In genomic region chr5:170195876-170196275, GRCh38 we compare ENCODE assay signal across 24 cellular contexts. TPM values are rescaled to one million over a fixed set of nuclear protein-coding genes. Genes with fewer than 3 reads are reported as not detected.
"Had no signal": no experiment of that assay in that cellular context is flagged by ENCODE, and none has a peak within 500 bp of the region (broad histone marks: within the 10 kb centered on the region; RNA-seq: fewer than 3 reads in every experiment).

No MANE protein-coding gene starts in this region.

- H3K4me1 ChIP-seq: foreskin keratinocyte, lower lobe of right lung, sigmoid colon, testis, upper lobe of left lung had no signal

- H3K4me3 ChIP-seq: cardiac muscle cell, lower lobe of right lung, ovary, sigmoid colon, testis, upper lobe of left lung had no signal

- H3K9me3 Mint-ChIP-seq: activated CD4-positive, alpha-beta memory T cell treated with anti-CD3 and anti-CD28 coated beads for 36 hours; activated T-helper 1 cell treated with anti-CD3 and anti-CD28 coated beads, Interleukin-12 subunit alpha, Interleukin-12 subunit beta, Interleukin-2, Interleukin-4 antibody, amounts not matched to agents 30 ng/mL and 10 ng/mL and 1 ng/mL, durations not matched to agents 14 hours and 24 hours and 36 hours; naive thymus-derived CD8-positive, alpha-beta T cell; stimulated activated memory B cell treated with anti-CD40 and anti-IgM and Interleukin-4, amounts not matched to agents 10 μg/mL and 1 μg/mL and 100 μg/mL, for 72 hours; WTC11 had no signal

- H3K27ac ChIP-seq: cardiac muscle cell, epithelial cell of prostate, foreskin keratinocyte, lower lobe of right lung, ovary, sigmoid colon, testis, upper lobe of left lung had no signal

- H3K27me3 Mint-ChIP-seq: activated CD4-positive, alpha-beta memory T cell treated with anti-CD3 and anti-CD28 coated beads for 36 hours; activated naive CD8-positive, alpha-beta T cell; stimulated activated memory B cell treated with anti-CD40 and anti-IgM and Interleukin-4, amounts not matched to agents 10 μg/mL and 1 μg/mL and 100 μg/mL, for 72 hours had no signal

- H3K4me3 Mint-ChIP-seq: activated CD4-positive, alpha-beta memory T cell treated with anti-CD3 and anti-CD28 coated beads for 36 hours; activated naive CD8-positive, alpha-beta T cell; activated T-helper 1 cell treated with anti-CD3 and anti-CD28 coated beads, Interleukin-12 subunit alpha, Interleukin-12 subunit beta, Interleukin-2, Interleukin-4 antibody, amounts not matched to agents 30 ng/mL and 10 ng/mL and 1 ng/mL, durations not matched to agents 14 hours and 24 hours and 36 hours; naive thymus-derived CD8-positive, alpha-beta T cell; stimulated activated memory B cell treated with anti-CD40 and anti-IgM and Interleukin-4, amounts not matched to agents 10 μg/mL and 1 μg/mL and 100 μg/mL, for 72 hours; WTC11 had no signal

- H3K36me3 Mint-ChIP-seq: activated CD4-positive, alpha-beta memory T cell treated with anti-CD3 and anti-CD28 coated beads for 36 hours; activated naive CD8-positive, alpha-beta T cell; naive thymus-derived CD8-positive, alpha-beta T cell; stimulated activated memory B cell treated with anti-CD40 and anti-IgM and Interleukin-4, amounts not matched to agents 10 μg/mL and 1 μg/mL and 100 μg/mL, for 72 hours; WTC11 had no signal

- H3K36me3 ChIP-seq: cardiac muscle cell, lower lobe of right lung, ovary, sigmoid colon, upper lobe of left lung had no signal

- H3K27me3 ChIP-seq: cardiac muscle cell, ovary, sigmoid colon, testis, upper lobe of left lung had no signal

- H3K27ac Mint-ChIP-seq: activated CD4-positive, alpha-beta memory T cell treated with anti-CD3 and anti-CD28 coated beads for 36 hours; activated naive CD8-positive, alpha-beta T cell; activated T-helper 1 cell treated with anti-CD3 and anti-CD28 coated beads, Interleukin-12 subunit alpha, Interleukin-12 subunit beta, Interleukin-2, Interleukin-4 antibody, amounts not matched to agents 30 ng/mL and 10 ng/mL and 1 ng/mL, durations not matched to agents 14 hours and 24 hours and 36 hours; naive thymus-derived CD8-positive, alpha-beta T cell; stimulated activated memory B cell treated with anti-CD40 and anti-IgM and Interleukin-4, amounts not matched to agents 10 μg/mL and 1 μg/mL and 100 μg/mL, for 72 hours; WTC11 had no signal

- ATAC-seq: foreskin keratinocyte; lower lobe of right lung; naive thymus-derived CD8-positive, alpha-beta T cell; stimulated activated memory B cell treated with anti-CD40 and anti-IgM and Interleukin-4, amounts not matched to agents 10 μg/mL and 1 μg/mL and 100 μg/mL, for 72 hours; WTC11 had no signal

- H3K9me3 ChIP-seq: lower lobe of right lung, ovary, sigmoid colon, testis, upper lobe of left lung had no signal

- H3K4me1 Mint-ChIP-seq: stimulated activated memory B cell treated with anti-CD40 and anti-IgM and Interleukin-4, amounts not matched to agents 10 μg/mL and 1 μg/mL and 100 μg/mL, for 72 hours had no signal

- DNase-seq: activated CD4-positive, alpha-beta memory T cell treated with anti-CD3 and anti-CD28 coated beads for 36 hours; activated CD4-positive, alpha-beta T cell treated with anti-CD3 and anti-CD28 coated beads for 4 hours; activated gamma-delta T cell treated with Interleukin-2 at 50 U/mL for 16 hours; activated T-cell treated with anti-CD3 and anti-CD28 coated beads for 4 hours; dermis blood vessel endothelial cell; foreskin keratinocyte; hippocampal formation; islet precursor cell; lower lobe of right lung; naive thymus-derived CD8-positive, alpha-beta T cell; ovary; sigmoid colon; stimulated activated CD4-positive, alpha-beta T cell treated with anti-CD3 and anti-CD28 coated beads, Interleukin-4, amount 100 ng/mL, for 4 hours; testis; upper lobe of left lung had no signal

RNA-seq across cellular contexts. Expression of gene C5orf58, which starts 36.9 kb away (rescaled TPM):
- total RNA-seq: activated CD4-positive, alpha-beta memory T cell treated with anti-CD3 and anti-CD28 coated beads for 36 hours; activated T-helper 1 cell treated with anti-CD3 and anti-CD28 coated beads, Interleukin-12 subunit alpha, Interleukin-12 subunit beta, Interleukin-2, Interleukin-4 antibody, amounts not matched to agents 30 ng/mL and 10 ng/mL and 1 ng/mL, durations not matched to agents 14 hours and 24 hours and 36 hours; cardiac muscle cell; chondrocyte; dermis blood vessel endothelial cell; fibroblast of lung; foreskin keratinocyte; lower lobe of right lung; mesenteric fat pad; naive thymus-derived CD8-positive, alpha-beta T cell; ovary; sigmoid colon; upper lobe of left lung had no signal
- polyA plus RNA-seq: cardiac muscle cell, fibroblast of lung, foreskin keratinocyte, sigmoid colon had no signal
